In the genomic region with DNA sequence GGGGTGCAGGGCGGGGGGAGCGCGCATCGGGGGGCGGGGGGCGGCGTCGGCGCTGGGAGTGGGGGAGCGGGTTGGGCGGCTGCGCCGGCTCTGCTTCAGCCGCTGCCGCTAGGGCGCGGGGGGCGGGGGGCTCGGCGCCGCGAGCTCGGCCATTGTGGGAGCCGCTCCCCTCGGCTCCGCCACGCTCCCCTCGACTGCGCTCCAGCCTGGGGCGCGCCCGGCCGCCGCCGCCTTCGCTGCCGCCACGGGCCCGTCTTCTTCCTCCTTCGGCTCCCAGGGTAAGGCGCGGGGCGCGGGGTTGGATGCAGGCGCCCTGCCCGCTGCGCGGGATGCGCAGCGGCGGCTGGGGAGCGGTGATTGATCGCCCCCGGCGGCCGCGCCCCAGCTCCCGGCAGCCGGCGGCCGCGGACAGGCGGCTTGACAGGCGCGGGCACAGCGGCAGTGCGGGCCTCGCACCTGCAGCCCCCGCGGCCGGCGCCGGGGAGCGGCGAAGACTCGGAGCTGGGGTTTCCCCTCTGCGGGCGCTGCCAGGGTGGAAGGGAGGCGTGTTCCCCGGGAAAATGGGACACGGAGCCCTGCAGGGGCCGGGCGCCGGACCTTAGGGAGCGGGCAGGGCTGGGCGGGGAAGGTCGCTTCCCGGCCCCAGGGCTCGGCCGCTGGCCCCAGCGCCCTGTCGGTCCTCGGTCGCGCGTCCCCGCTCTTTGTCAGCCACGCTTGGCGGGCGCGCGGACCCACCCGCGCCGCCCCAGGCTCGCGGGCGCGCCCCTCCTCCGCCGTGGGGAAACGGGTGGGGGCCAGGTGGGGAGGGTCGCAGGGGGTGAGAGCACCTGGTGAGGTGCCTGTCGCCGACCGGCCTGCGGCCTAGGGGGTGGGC, we compare ENCODE assay signal across 8 cellular contexts. TPM values are rescaled to one million over a fixed set of nuclear protein-coding genes. Genes with fewer than 3 reads are reported as not detected.
A peak's percentile ranks its signal among the peaks of the same experiment; 100 is the strongest.
DNase-seq lines count a peak whose midpoint lies in the region; ATAC-seq and TF ChIP-seq lines count a peak whose summit lies in the region.

No MANE protein-coding gene starts in this region.

- peak in 2 of 7 experiments; percentile 29 to 57 for DNase-seq in CD8-positive, alpha-beta T cell
- peak; percentile 52 for DNase-seq in activated T-cell treated with anti-CD3 and anti-CD28 coated beads, Interleukin-2, amount 50 U/mL, for 1 hour
- DNase-seq in glutamatergic neuron (peak; percentile 57), psoas muscle (peak; percentile 32 to 63), mesenteric fat pad (ENCODE audit: low spot score) (no peak), NAMALWA (ENCODE audit: low spot score) (no peak), NCI-H2196 treated with DMSO at 0.1 percent for 48 hours (lab: John Stamatoyannopoulos, UW; ENCODE audit: unreplicated experiment) (no peak)

- intact Hi-C loops in CD8-positive, alpha-beta T cell (cut with DNase I, micrococcal nuclease), result no loop called here
- intact Hi-C loops in psoas muscle (cut with DNase I), result no loop called here

- POLR2A ChIA-PET in CD8-positive, alpha-beta T cell (lab: Charles Lee), result no interaction called here

- TF ChIP-seq CTCF in CD8-positive, alpha-beta T cell (IDR thresholded peaks at IDR 0.05), result no peak
- no peak for TF ChIP-seq CTCF in glutamatergic neuron (IDR thresholded peaks at IDR 0.05; ENCODE audit: partially characterized antibody, unreplicated experiment)
- no peak for TF ChIP-seq CTCF in psoas muscle (IDR thresholded peaks at IDR 0.05)

- peaks cover 12% of the 10 kb centered on the region for H3K27me3 ChIP-seq in CD8-positive, alpha-beta T cell (ENCODE audit: insufficient read depth, low read length)
- H3K27me3 ChIP-seq in HUES6 (ENCODE audit: control insufficient read depth, insufficient read depth, low read length) (peaks cover 63% of the 10 kb centered on the region), psoas muscle (ENCODE audit: insufficient read depth in 3 of 3, low read length in 2 of 3) (peaks cover 0 to 35% (median 8%) of the 10 kb centered on the region in 3 donors)

- peaks cover 27% of the 10 kb centered on the region for H3K27me3 Mint-ChIP-seq in CD8-positive, alpha-beta T cell (ENCODE audit: low read depth)
- H3K27me3 Mint-ChIP-seq in glutamatergic neuron (ENCODE audit: unreplicated experiment), result peaks cover 23% of the 10 kb centered on the region

- peaks cover 7% of the 10 kb centered on the region for H3K4me1 Mint-ChIP-seq in CD8-positive, alpha-beta T cell (ENCODE audit: low read depth)
- peaks cover 5% of the 10 kb centered on the region for H3K4me1 Mint-ChIP-seq in glutamatergic neuron (ENCODE audit: low read depth, unreplicated experiment)

- peak overlapping the region; percentile 76 for H3K4me3 Mint-ChIP-seq in CD8-positive, alpha-beta T cell
- peak overlapping the region; percentile 88 for H3K4me3 Mint-ChIP-seq in glutamatergic neuron (ENCODE audit: unreplicated experiment)

- no peak overlapping the region for H3K27ac ChIP-seq in CD8-positive, alpha-beta T cell (ENCODE audit: low read depth, low read length)
- no peak overlapping the region for H3K27ac ChIP-seq in HUES6 (ENCODE audit: low read depth, low read length)
- no peak overlapping the region for H3K27ac ChIP-seq in psoas muscle

- H3K9me3 ChIP-seq in CD8-positive, alpha-beta T cell (ENCODE audit: low read length), result no peaks in the 10 kb centered on the region
- H3K9me3 ChIP-seq in HUES6 (ENCODE audit: control insufficient read depth, insufficient read depth, low read depth, low read length) (no peaks in the 10 kb centered on the region), psoas muscle (no peaks in the 10 kb centered on the region)

- H3K4me3 ChIP-seq in CD8-positive, alpha-beta T cell (ENCODE audit: low read depth, low read length), result peak overlapping the region; percentile 19
- H3K4me3 ChIP-seq in HUES6 (ENCODE audit: low read depth, low read length) (peak overlapping the region; percentile 55), psoas muscle (peak overlapping the region; percentile 66)

- no peak overlapping the region for H3K27ac Mint-ChIP-seq in CD8-positive, alpha-beta T cell
- H3K27ac Mint-ChIP-seq in glutamatergic neuron (ENCODE audit: unreplicated experiment), result no peak overlapping the region

- no peaks in the 10 kb centered on the region for H3K36me3 Mint-ChIP-seq in CD8-positive, alpha-beta T cell
- peaks cover 4% of the 10 kb centered on the region for H3K36me3 Mint-ChIP-seq in glutamatergic neuron (ENCODE audit: unreplicated experiment)

- WGBS in psoas muscle, 3 donors, result 0 to 1% (median 0%) methylated on average over 41 to 117 of the region's 117 CpGs

- ATAC-seq in CD8-positive, alpha-beta T cell, result peak; percentile 66
- peak; percentile 53 to 75 (median 65) for ATAC-seq in psoas muscle

- no peak overlapping the region for H3K9ac ChIP-seq in HUES6 (ENCODE audit: low read length)

- H3K4me1 ChIP-seq in CD8-positive, alpha-beta T cell (ENCODE audit: insufficient read depth, low read length), result no peaks in the 10 kb centered on the region
- H3K4me1 ChIP-seq in HUES6 (ENCODE audit: control insufficient read depth, insufficient read depth, low read length) (peaks cover 10% of the 10 kb centered on the region), psoas muscle (no peaks in the 10 kb centered on the region)

- no peaks in the 10 kb centered on the region for H3K36me3 ChIP-seq in CD8-positive, alpha-beta T cell (ENCODE audit: insufficient read depth, low read length)
- H3K36me3 ChIP-seq in HUES6 (ENCODE audit: control insufficient read depth, insufficient read depth, low read length) (no peaks in the 10 kb centered on the region), psoas muscle (ENCODE audit: insufficient read depth in 1 of 2, low read depth in 1 of 2) (no peaks in the 10 kb centered on the region)

- CTCF ChIA-PET in CD8-positive, alpha-beta T cell (lab: Charles Lee), result interaction anchor here (1.0 to 4.7 kb wide), 2 partner anchors 10 to 17 kb away, joined by 3 to 21 read pairs; no protein-coding TSS in a partner anchor

- H3K9me3 Mint-ChIP-seq in CD8-positive, alpha-beta T cell, result no peaks in the 10 kb centered on the region
- peaks cover 9% of the 10 kb centered on the region for H3K9me3 Mint-ChIP-seq in glutamatergic neuron (ENCODE audit: unreplicated experiment)

RNA-seq across cellular contexts. Expression of a gene that starts 55.4 kb away (rescaled TPM):
- total RNA-seq in CD8-positive, alpha-beta T cell, result 100 to 1,000 TPM in 1 of 2 experiments, 10 to 100 TPM in 1; 93.1 to 105 TPM
- total RNA-seq in glutamatergic neuron (ENCODE audit: unreplicated experiment) (320 TPM), psoas muscle (100 to 1,000 TPM; 276 to 407 (median 350) TPM), mesenteric fat pad (233 TPM)
- polyA plus RNA-seq in psoas muscle, result 100 to 1,000 TPM; 629 to 910 (median 836) TPM

Comparison
In these comparisons a context has a peak if more than half of its experiments do, and no peak if none do; other contexts are left out.
1. DNase-seq: peak in activated T-cell treated with anti-CD3 and anti-CD28 coated beads, Interleukin-2, amount 50 U/mL, for 1 hour (single experiment), glutamatergic neuron (single experiment) and psoas muscle (2 of 2); none in mesenteric fat pad (single experiment), NAMALWA (single experiment) and NCI-H2196 treated with DMSO at 0.1 percent for 48 hours (single experiment).
2. Peak in every context shown above with its lines, with median percentiles within 50 percentile points of each other: H3K4me3 ChIP-seq.